In the genomic region with DNA sequence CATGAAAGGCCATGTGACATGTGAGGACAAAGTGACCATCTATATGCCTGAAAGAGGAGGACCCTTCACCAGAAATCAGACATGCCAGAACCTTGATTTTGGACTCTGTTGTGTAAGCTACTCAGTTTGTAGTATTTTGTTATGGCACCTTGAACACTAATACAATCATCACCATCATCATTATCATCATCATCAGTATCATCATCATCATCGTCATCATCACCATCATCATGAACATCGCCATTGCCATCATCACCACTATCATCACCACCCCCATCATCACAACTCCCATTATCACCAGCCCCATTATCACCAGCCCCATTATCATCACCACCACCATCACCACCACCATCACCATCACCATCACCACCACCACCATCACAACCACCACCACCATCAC, we compare ENCODE assay signal across 30 cellular contexts. TPM values are rescaled to one million over a fixed set of nuclear protein-coding genes. Genes with fewer than 3 reads are reported as not detected.
"Had no signal": no experiment of that assay in that cellular context is flagged by ENCODE, and none has a peak within 500 bp of the region (broad histone marks: within the 10 kb centered on the region; RNA-seq: fewer than 3 reads in every experiment).

No MANE protein-coding gene starts in this region.

- H3K4me3 ChIP-seq: breast epithelium, gastrocnemius medialis, sigmoid colon, suprapubic skin, tibial artery had no signal

- H3K27me3 Mint-ChIP-seq: stimulated activated memory B cell treated with anti-CD40 and anti-IgM and Interleukin-4, amounts not matched to agents 10 μg/mL and 1 μg/mL and 100 μg/mL, for 72 hours; T-cell had no signal

- H3K4me3 Mint-ChIP-seq: activated CD4-positive, alpha-beta T cell treated with anti-CD3 and anti-CD28 coated beads for 36 hours; activated naive CD4-positive, alpha-beta T cell treated with anti-CD3 and anti-CD28 coated beads, Interleukin-2, amount 10 ng/mL, durations not matched to agents 7 days and 5 days; activated naive CD8-positive, alpha-beta T cell treated with anti-CD3 and anti-CD28 coated beads, Interleukin-2, amount 50 U/mL, for 24 hours; stimulated activated memory B cell treated with anti-CD40 and anti-IgM and Interleukin-4, amounts not matched to agents 10 μg/mL and 1 μg/mL and 100 μg/mL, for 72 hours; T-cell had no signal

- DNase-seq: activated CD4-positive, alpha-beta T cell treated with anti-CD3 and anti-CD28 coated beads for 36 hours; activated CD4-positive, alpha-beta T cell treated with anti-CD3 and anti-CD28 coated beads, Interleukin-2, amount 50 U/mL, for 4 hours; activated CD4-positive, CD25-positive, alpha-beta regulatory T cell; activated gamma-delta T cell; activated naive CD4-positive, alpha-beta T cell treated with anti-CD3 and anti-CD28 coated beads, Interleukin-2, amount 10 ng/mL, durations not matched to agents 7 days and 5 days; activated naive CD8-positive, alpha-beta T cell treated with anti-CD3 and anti-CD28 coated beads, Interleukin-2, amount 50 U/mL, for 24 hours; activated T-cell treated with anti-CD3 and anti-CD28 coated beads, Interleukin-2, amount 50 U/mL, for 1 hour; amygdala; central memory CD4-positive, alpha-beta T cell; effector memory CD4-positive, alpha-beta T cell; erythroblast; gastrocnemius medialis; glutamatergic neuron; islet precursor cell; left ventricle myocardium superior; mammary epithelial cell; midbrain; naive thymus-derived CD4-positive, alpha-beta T cell; retina; sigmoid colon; small intestine; stimulated activated CD4-positive, alpha-beta T cell treated with anti-CD3 and anti-CD28 coated beads, Interleukin-4, amount 100 ng/mL, for 24 hours; T-cell; tibial artery had no signal

- H3K4me1 ChIP-seq: breast epithelium, tibial artery had no signal

- H3K9me3 ChIP-seq: breast epithelium, gastrocnemius medialis, sigmoid colon, suprapubic skin, tibial artery had no signal

- FAIRE-seq: colon, small intestine had no signal

- H3K36me3 ChIP-seq: breast epithelium, gastrocnemius medialis, sigmoid colon, suprapubic skin, tibial artery had no signal

- H3K27ac Mint-ChIP-seq: activated CD4-positive, alpha-beta T cell treated with anti-CD3 and anti-CD28 coated beads for 36 hours; activated naive CD4-positive, alpha-beta T cell treated with anti-CD3 and anti-CD28 coated beads, Interleukin-2, amount 10 ng/mL, durations not matched to agents 7 days and 5 days; progenitor cell of endocrine pancreas had no signal

- ATAC-seq: activated CD4-positive, alpha-beta T cell treated with anti-CD3 and anti-CD28 coated beads for 36 hours; activated naive CD8-positive, alpha-beta T cell treated with anti-CD3 and anti-CD28 coated beads, Interleukin-2, amount 50 U/mL, for 24 hours; gastrocnemius medialis; left ventricle myocardium superior; naive thymus-derived CD4-positive, alpha-beta T cell; stimulated activated memory B cell treated with anti-CD40 and anti-IgM and Interleukin-4, amounts not matched to agents 10 μg/mL and 1 μg/mL and 100 μg/mL, for 72 hours; T-cell had no signal

- H3K27ac ChIP-seq: gastrocnemius medialis, sigmoid colon, suprapubic skin, tibial artery had no signal

- H3K36me3 Mint-ChIP-seq: activated naive CD4-positive, alpha-beta T cell treated with anti-CD3 and anti-CD28 coated beads, Interleukin-2, amount 10 ng/mL, durations not matched to agents 7 days and 5 days; T-cell had no signal

- H3K27me3 ChIP-seq: breast epithelium, gastrocnemius medialis, sigmoid colon, suprapubic skin, tibial artery had no signal

RNA-seq across cellular contexts. Expression of gene TMEM119, which starts 19.6 kb away (rescaled TPM):
- total RNA-seq: dermis microvascular lymphatic vessel endothelial cell, progenitor cell of endocrine pancreas had no signal
- polyA plus RNA-seq: mammary epithelial cell had no signal

RNA-seq across cellular contexts. Expression of gene SELPLG, which starts 55.4 kb away (rescaled TPM):
- total RNA-seq: progenitor cell of endocrine pancreas had no signal
